Comparison of ENCODE assay signal across 9 cellular contexts in genomic region chr6:71287038-71287437, GRCh38. TPM values are rescaled to one million over a fixed set of nuclear protein-coding genes. Genes with fewer than 3 reads are reported as not detected.
DNase-seq lines count a peak whose midpoint lies in the region; ATAC-seq and TF ChIP-seq lines count a peak whose summit lies in the region.
"Had no signal": no experiment of that assay in that cellular context is flagged by ENCODE, and none has a peak within 500 bp of the region (broad histone marks: within the 10 kb centered on the region; RNA-seq: fewer than 3 reads in every experiment).

No MANE protein-coding gene starts in this region.

- H3K4me1 ChIP-seq in adrenal gland (replicated peaks in 1 of 2) = peaks cover 20 to 26% of the 10 kb centered on the region in 2 donors
- peaks cover 12 to 29% of the 10 kb centered on the region in 2 donors for H3K4me1 ChIP-seq in muscle layer of duodenum (ENCODE audit: control insufficient read depth in 1 of 2, insufficient read depth in 2 of 2, low read length in 2 of 2)
- H3K4me1 ChIP-seq: neural progenitor cell had no signal

- intact Hi-C loops in adrenal gland (cut with DNase I) = no loop called here

- peak overlapping the region; percentile 42 to 95 (median 90) for H3K27ac ChIP-seq in adrenal gland
- H3K27ac ChIP-seq in muscle layer of duodenum (ENCODE audit: low read length) = peak overlapping the region; percentile 11
- H3K27ac ChIP-seq: neural progenitor cell had no signal

- WGBS in adrenal gland, 4 donors = 44 to 55% (median 52%) methylated on average over 7 of the region's 7 CpGs

- DNase-seq in AG09319 (ENCODE audit: extremely low read depth, low read depth) (peak; percentile 43), Kasumi-1 (lab: John Stamatoyannopoulos, UW) (peak; percentile 75 to 83), adrenal gland (peak; percentile 48 to 75 (median 58)), islet precursor cell (no peak)
- no peak for DNase-seq in effector CD4-positive, alpha-beta T cell

- TF ChIP-seq CTCF in AG09319 (IDR thresholded peaks at IDR 0.05; ENCODE audit: low read depth, low read length) (no peak), adrenal gland (IDR thresholded peaks at IDR 0.05) (no peak)

- peak overlapping the region in 1 of 4 donors; percentile 21 for H3K4me3 ChIP-seq in adrenal gland
- H3K4me3 ChIP-seq in muscle layer of duodenum (ENCODE audit: low read depth in 1 of 2, low read length in 2 of 2) = peak overlapping the region in 1 of 2 donors; percentile 26
- H3K4me3 ChIP-seq: neural progenitor cell had no signal

- no peaks in the 10 kb centered on the region for H3K9me3 ChIP-seq in adrenal gland (replicated peaks in 1 of 3)
- no peaks in the 10 kb centered on the region for H3K9me3 ChIP-seq in muscle layer of duodenum (ENCODE audit: control insufficient read depth in 1 of 2, low read length in 2 of 2)

- H3K27me3 ChIP-seq in adrenal gland (no peaks in the 10 kb centered on the region), muscle layer of duodenum (ENCODE audit: low read depth, low read length) (no peaks in the 10 kb centered on the region)
- H3K27me3 ChIP-seq: neural progenitor cell had no signal

- ATAC-seq in GM21786 (IDR thresholded peaks at IDR 0.05; ENCODE audit: unreplicated experiment) = no peak
- ATAC-seq in GM19452 (IDR thresholded peaks at IDR 0.05; ENCODE audit: unreplicated experiment) = no peak

- H3K36me3 ChIP-seq in adrenal gland (replicated peaks in 1 of 2) = no peaks in the 10 kb centered on the region
- H3K36me3 ChIP-seq in muscle layer of duodenum (ENCODE audit: control insufficient read depth in 1 of 2, insufficient read depth in 2 of 2, low read length in 2 of 2) = no peaks in the 10 kb centered on the region
- H3K36me3 ChIP-seq: neural progenitor cell had no signal

- TF ChIP-seq POLR2A in adrenal gland (IDR thresholded peaks at IDR 0.05) = peak in 1 of 2 donors; percentile 50

RNA-seq across cellular contexts. Expression of gene OGFRL1, which starts 1.6 kb away (rescaled TPM):
- total RNA-seq in adrenal gland = 10 to 100 TPM; 12.4 to 33.4 (median 14.2) TPM
- polyA plus RNA-seq in adrenal gland = 10 to 100 TPM in 1 of 3 donors, 1 to 10 TPM in 2; 5.3 to 17.2 (median 8.3) TPM

Comparison
In these comparisons a context has a peak if more than half of its experiments do, and no peak if none do; other contexts are left out.
1. DNase-seq: peak in AG09319 (single experiment), Kasumi-1 (2 of 2) and adrenal gland (7 of 7); none in islet precursor cell (single experiment) and effector CD4-positive, alpha-beta T cell (single experiment).